Comparison of ENCODE assay signal across 9 cellular contexts in the genomic region with DNA sequence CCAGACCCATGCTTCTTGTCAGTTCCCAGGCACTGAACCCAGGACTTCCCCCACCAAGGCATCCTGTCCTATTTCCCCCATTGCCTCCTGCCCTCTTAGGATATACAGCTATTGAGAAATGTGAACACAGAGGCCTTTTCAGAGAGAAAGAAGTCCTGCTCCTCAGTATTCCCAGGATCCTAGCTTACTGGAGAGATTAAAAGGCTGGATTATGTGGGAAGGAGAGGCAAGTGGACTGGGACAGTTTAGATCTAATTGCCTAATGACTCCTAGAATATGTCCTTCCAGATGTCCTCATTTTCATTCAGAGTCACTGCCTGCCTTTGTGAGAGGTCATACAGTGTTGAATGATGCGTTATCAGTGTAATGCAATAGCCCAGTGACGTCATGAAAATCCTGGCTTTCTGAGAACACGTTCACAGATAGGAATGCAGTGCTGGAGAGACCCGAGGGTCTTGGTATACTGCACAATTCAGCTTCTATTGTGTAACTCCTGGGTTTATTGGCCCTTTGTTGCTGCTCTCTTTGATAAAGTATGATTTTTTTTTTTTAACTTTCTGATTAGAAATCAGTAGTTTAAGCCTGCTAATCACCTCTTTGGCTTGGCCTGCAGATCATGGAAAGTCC. TPM values are rescaled to one million over a fixed set of nuclear protein-coding genes. Genes with fewer than 3 reads are reported as not detected.
DNase-seq lines count a peak whose midpoint lies in the region; ATAC-seq and TF ChIP-seq lines count a peak whose summit lies in the region.
"Had no signal": no experiment of that assay in that cellular context is flagged by ENCODE, and none has a peak within 500 bp of the region (broad histone marks: within the 10 kb centered on the region; RNA-seq: fewer than 3 reads in every experiment).

No MANE protein-coding gene starts in this region.

- H3K4me3 Mint-ChIP-seq in mesothelial cell of epicardium: no peak overlapping the region
- no peak overlapping the region for H3K4me3 Mint-ChIP-seq in activated naive CD8-positive, alpha-beta T cell treated with anti-CD3 and anti-CD28 coated beads, Interleukin-2, amount 50 U/mL, for 24 hours
- no peak overlapping the region for H3K4me3 Mint-ChIP-seq in activated CD8-positive, alpha-beta T cell treated with anti-CD3 and anti-CD28 coated beads for 36 hours

- H3K9me3 Mint-ChIP-seq in mesothelial cell of epicardium: no peaks in the 10 kb centered on the region
- H3K9me3 Mint-ChIP-seq in activated naive CD8-positive, alpha-beta T cell treated with anti-CD3 and anti-CD28 coated beads, Interleukin-2, amount 50 U/mL, for 24 hours: no peaks in the 10 kb centered on the region
- H3K9me3 Mint-ChIP-seq in activated CD8-positive, alpha-beta T cell treated with anti-CD3 and anti-CD28 coated beads for 36 hours: no peaks in the 10 kb centered on the region

- peak; percentile 94 for DNase-seq in Daoy (ENCODE audit: low read depth)
- DNase-seq in NCI-H2029 (lab: John Stamatoyannopoulos, UW): peak; percentile 96
- peak; percentile 92 for DNase-seq in choroid plexus epithelial cell (ENCODE audit: low read depth)
- DNase-seq in mesothelial cell of epicardium (ENCODE audit: low spot score in 2 of 2, unreplicated experiment in 2 of 2): no peak
- no peak for DNase-seq in activated naive CD8-positive, alpha-beta T cell treated with anti-CD3 and anti-CD28 coated beads, Interleukin-2, amount 50 U/mL, for 24 hours
- no peak for DNase-seq in T-helper 1 cell
- no peak for DNase-seq in GM19238 (ENCODE audit: insufficient read length, low spot score)
- no peak for DNase-seq in activated CD8-positive, alpha-beta T cell treated with anti-CD3 and anti-CD28 coated beads for 36 hours
- DNase-seq: esophagus squamous epithelium had no signal

- no peak for ATAC-seq in activated naive CD8-positive, alpha-beta T cell treated with anti-CD3 and anti-CD28 coated beads, Interleukin-2, amount 50 U/mL, for 24 hours
- ATAC-seq in activated CD8-positive, alpha-beta T cell treated with anti-CD3 and anti-CD28 coated beads for 36 hours: no peak

- intact Hi-C loops in activated CD8-positive, alpha-beta T cell treated with anti-CD3 and anti-CD28 coated beads for 36 hours (cut with micrococcal nuclease): no loop called here

- CTCF ChIA-PET in activated CD8-positive, alpha-beta T cell treated with anti-CD3 and anti-CD28 coated beads for 36 hours (lab: Charles Lee): no interaction called here

- H3K27ac Mint-ChIP-seq in mesothelial cell of epicardium: peak overlapping the region; percentile 98
- no peak overlapping the region for H3K27ac Mint-ChIP-seq in activated naive CD8-positive, alpha-beta T cell treated with anti-CD3 and anti-CD28 coated beads, Interleukin-2, amount 50 U/mL, for 24 hours
- H3K27ac Mint-ChIP-seq in activated CD8-positive, alpha-beta T cell treated with anti-CD3 and anti-CD28 coated beads for 36 hours: no peak overlapping the region

- peaks cover 57% of the 10 kb centered on the region for H3K4me1 Mint-ChIP-seq in mesothelial cell of epicardium
- H3K4me1 Mint-ChIP-seq in activated naive CD8-positive, alpha-beta T cell treated with anti-CD3 and anti-CD28 coated beads, Interleukin-2, amount 50 U/mL, for 24 hours: no peaks in the 10 kb centered on the region
- no peaks in the 10 kb centered on the region for H3K4me1 Mint-ChIP-seq in activated CD8-positive, alpha-beta T cell treated with anti-CD3 and anti-CD28 coated beads for 36 hours (ENCODE audit: low read depth)

- no peak overlapping the region for H3K4me3 ChIP-seq in choroid plexus epithelial cell (ENCODE audit: low read depth, low read length)
- H3K4me3 ChIP-seq: esophagus squamous epithelium had no signal

- no peak for TF ChIP-seq CTCF in choroid plexus epithelial cell (conservative IDR thresholded peaks at IDR 0.05; ENCODE audit: low read depth, low read length)
- no peak for TF ChIP-seq CTCF in mesothelial cell of epicardium (IDR thresholded peaks at IDR 0.05; ENCODE audit: unreplicated experiment)
- TF ChIP-seq CTCF in activated CD8-positive, alpha-beta T cell treated with anti-CD3 and anti-CD28 coated beads for 36 hours (IDR thresholded peaks at IDR 0.05): no peak

- POLR2A ChIA-PET in activated CD8-positive, alpha-beta T cell treated with anti-CD3 and anti-CD28 coated beads for 36 hours (lab: Charles Lee): no interaction called here

- no peaks in the 10 kb centered on the region for H3K27me3 Mint-ChIP-seq in mesothelial cell of epicardium (ENCODE audit: low read depth)
- no peaks in the 10 kb centered on the region for H3K27me3 Mint-ChIP-seq in activated naive CD8-positive, alpha-beta T cell treated with anti-CD3 and anti-CD28 coated beads, Interleukin-2, amount 50 U/mL, for 24 hours
- H3K27me3 Mint-ChIP-seq in activated CD8-positive, alpha-beta T cell treated with anti-CD3 and anti-CD28 coated beads for 36 hours: no peaks in the 10 kb centered on the region

- H3K36me3 Mint-ChIP-seq in mesothelial cell of epicardium: no peaks in the 10 kb centered on the region
- no peaks in the 10 kb centered on the region for H3K36me3 Mint-ChIP-seq in activated naive CD8-positive, alpha-beta T cell treated with anti-CD3 and anti-CD28 coated beads, Interleukin-2, amount 50 U/mL, for 24 hours (ENCODE audit: low read depth)
- H3K36me3 Mint-ChIP-seq in activated CD8-positive, alpha-beta T cell treated with anti-CD3 and anti-CD28 coated beads for 36 hours (ENCODE audit: low read depth): no peaks in the 10 kb centered on the region

RNA-seq across cellular contexts. Expression of gene WWC1, which starts 26.2 kb away (rescaled TPM):
- total RNA-seq in Daoy (2014; rRNA removed; shearing (Covaris generic)): 17.4 and 18.9 TPM in 2 replicates
- 29.9 to 35.1 TPM (median 32.8 TPM) in 3 replicates for total RNA-seq in mesothelial cell of epicardium
- under 1 TPM; 0.45 to 0.47 TPM for total RNA-seq in activated CD8-positive, alpha-beta T cell treated with anti-CD3 and anti-CD28 coated beads for 36 hours

Comparison
In these comparisons a context has a peak if more than half of its experiments do, and no peak if none do; other contexts are left out.
1. DNase-seq: peak in Daoy (single experiment), NCI-H2029 (single experiment) and choroid plexus epithelial cell (single experiment); none in mesothelial cell of epicardium (0 of 2), activated naive CD8-positive, alpha-beta T cell treated with anti-CD3 and anti-CD28 coated beads, Interleukin-2, amount 50 U/mL, for 24 hours (single experiment), T-helper 1 cell (0 of 5), GM19238 (single experiment) and activated CD8-positive, alpha-beta T cell treated with anti-CD3 and anti-CD28 coated beads for 36 hours (single experiment).
2. RNA of gene WWC1, which starts 26.2 kb away (total RNA-seq): 29.9 to 35.1 TPM in mesothelial cell of epicardium and 17.4 to 18.9 TPM in Daoy; 0.45 to 0.47 TPM in activated CD8-positive, alpha-beta T cell treated with anti-CD3 and anti-CD28 coated beads for 36 hours; every median in the first group is over 10 times any median in the second.